ENCODE assay signal across 1 cellular context in the genomic region with DNA sequence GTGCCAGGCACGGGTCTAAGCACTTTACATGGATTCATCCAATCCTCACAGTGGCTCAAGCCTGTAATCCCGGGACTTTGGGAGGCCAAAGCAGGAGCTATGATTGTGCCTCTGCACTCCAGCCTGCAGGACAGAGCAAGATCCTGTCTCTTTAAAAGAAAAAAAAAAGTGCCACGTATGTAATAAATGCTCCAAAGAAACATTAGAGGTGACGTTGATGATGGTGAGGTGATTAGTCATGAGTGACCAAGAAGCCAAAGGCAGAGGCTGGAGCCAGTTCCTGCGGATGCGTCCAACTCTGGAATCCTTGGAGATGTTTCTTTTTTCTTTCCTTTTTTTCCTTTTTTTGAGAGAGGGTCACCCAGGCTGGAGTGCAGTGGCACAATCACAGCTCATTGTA.
TF ChIP-seq lines count a peak whose summit lies in the region.

No MANE protein-coding gene starts in this region.

TF ChIP-seq in A549, 52 proteins besides CTCF, POLR2A, EP300 and RAD21 (continued from another document):
- TF ChIP-seq, protein P1, sequence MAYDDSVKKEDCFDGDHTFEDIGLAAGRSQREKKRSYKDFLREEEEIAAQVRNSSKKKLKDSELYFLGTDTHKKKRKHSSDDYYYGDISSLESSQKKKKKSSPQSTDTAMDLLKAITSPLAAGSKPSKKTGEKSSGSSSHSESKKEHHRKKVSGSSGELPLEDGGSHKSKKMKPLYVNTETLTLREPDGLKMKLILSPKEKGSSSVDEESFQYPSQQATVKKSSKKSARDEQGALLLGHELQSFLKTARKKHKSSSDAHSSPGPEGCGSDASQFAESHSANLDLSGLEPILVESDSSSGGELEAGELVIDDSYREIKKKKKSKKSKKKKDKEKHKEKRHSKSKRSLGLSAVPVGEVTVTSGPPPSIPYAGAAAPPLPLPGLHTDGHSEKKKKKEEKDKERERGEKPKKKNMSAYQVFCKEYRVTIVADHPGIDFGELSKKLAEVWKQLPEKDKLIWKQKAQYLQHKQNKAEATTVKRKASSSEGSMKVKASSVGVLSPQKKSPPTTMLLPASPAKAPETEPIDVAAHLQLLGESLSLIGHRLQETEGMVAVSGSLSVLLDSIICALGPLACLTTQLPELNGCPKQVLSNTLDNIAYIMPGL (CRISPR knock-in tag; IDR thresholded peaks at IDR 0.05; ENCODE audit: borderline replicate concordance), result no peak
- TF ChIP-seq, protein P2, sequence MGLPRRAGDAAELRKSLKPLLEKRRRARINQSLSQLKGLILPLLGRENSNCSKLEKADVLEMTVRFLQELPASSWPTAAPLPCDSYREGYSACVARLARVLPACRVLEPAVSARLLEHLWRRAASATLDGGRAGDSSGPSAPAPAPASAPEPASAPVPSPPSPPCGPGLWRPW (IDR thresholded peaks at IDR 0.05), result no peak
- TF ChIP-seq BHLHE40 (IDR thresholded peaks at IDR 0.05; ENCODE audit: low read depth, low read length), result no peak
- TF ChIP-seq CBX8 (IDR thresholded peaks at IDR 0.05), result no peak
- TF ChIP-seq, protein P3, sequence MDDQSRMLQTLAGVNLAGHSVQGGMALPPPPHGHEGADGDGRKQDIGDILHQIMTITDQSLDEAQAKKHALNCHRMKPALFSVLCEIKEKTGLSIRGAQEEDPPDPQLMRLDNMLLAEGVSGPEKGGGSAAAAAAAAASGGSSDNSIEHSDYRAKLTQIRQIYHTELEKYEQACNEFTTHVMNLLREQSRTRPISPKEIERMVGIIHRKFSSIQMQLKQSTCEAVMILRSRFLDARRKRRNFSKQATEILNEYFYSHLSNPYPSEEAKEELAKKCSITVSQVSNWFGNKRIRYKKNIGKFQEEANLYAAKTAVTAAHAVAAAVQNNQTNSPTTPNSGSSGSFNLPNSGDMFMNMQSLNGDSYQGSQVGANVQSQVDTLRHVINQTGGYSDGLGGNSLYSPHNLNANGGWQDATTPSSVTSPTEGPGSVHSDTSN (IDR thresholded peaks at IDR 0.05), result no peak
- no peak for TF ChIP-seq PHF8 (IDR thresholded peaks at IDR 0.05; ENCODE audit: borderline replicate concordance, low read depth)
